Comparison of ENCODE assay signal across 8 cellular contexts in the genomic region with DNA sequence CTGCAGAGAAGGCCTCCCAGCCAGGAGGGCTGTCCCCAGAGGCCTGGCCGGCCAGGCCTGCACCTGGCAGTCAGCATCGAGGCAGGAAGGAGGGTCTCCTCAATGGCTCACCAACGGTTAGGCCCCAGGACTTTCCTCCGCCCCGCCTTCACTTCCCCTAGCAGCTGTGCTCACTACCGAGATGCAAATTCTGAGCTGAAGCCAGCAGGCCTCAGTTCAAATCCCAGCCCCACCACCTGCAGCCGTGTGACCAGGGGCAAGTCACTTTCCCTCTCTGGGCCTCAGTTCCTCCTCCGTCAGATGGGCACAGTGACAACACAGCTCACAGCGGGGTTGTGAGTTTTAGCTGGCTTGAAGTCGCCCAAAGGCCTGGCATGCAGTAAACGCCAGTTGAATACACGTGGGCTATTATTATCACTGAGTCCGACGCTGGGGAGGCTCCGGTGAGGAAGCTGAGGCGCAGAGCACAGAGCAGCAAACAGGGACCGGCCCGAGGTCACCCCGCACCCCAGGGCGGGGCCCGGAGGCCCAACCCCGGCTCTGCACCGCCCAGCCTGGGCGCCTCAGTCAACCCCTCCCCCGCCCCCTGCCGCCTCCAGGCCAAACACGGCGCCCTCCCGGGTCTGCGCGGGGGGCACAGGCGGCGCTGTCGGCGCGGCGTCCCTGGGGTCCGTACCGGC. TPM values are rescaled to one million over a fixed set of nuclear protein-coding genes. Genes with fewer than 3 reads are reported as not detected.
DNase-seq lines count a peak whose midpoint lies in the region; ATAC-seq and TF ChIP-seq lines count a peak whose summit lies in the region.

No MANE protein-coding gene starts in this region.

- no peaks in the 10 kb centered on the region for H3K9me2 ChIP-seq in OCI-LY1 (ENCODE audit: low read depth, low read length)

- peak; percentile 96 for DNase-seq in DMS 273 (lab: John Stamatoyannopoulos, UW; ENCODE audit: unreplicated experiment)
- peak; percentile 79 for DNase-seq in activated naive CD8-positive, alpha-beta T cell treated with anti-CD3 and anti-CD28 coated beads, Interleukin-2, amount 10 ng/mL, durations not matched to agents 7 days and 5 days
- peak in 1 of 2 donors; percentile 85 for DNase-seq in left lung
- peak; percentile 64 to 68 for DNase-seq in stimulated activated naive CD8-positive, alpha-beta T cell treated with anti-CD3 and anti-CD28 coated beads, Interleukin-15, amount 100 ng/mL, for 72 hours
- no peak for DNase-seq in midbrain (lab: John Stamatoyannopoulos, UW)

- H3K27me3 ChIP-seq in OCI-LY1 (ENCODE audit: insufficient read depth, low read length) (no peaks in the 10 kb centered on the region), left lung (no peaks in the 10 kb centered on the region)

- TF ChIP-seq CTCF in OCI-LY1 (IDR thresholded peaks at IDR 0.05; ENCODE audit: low read length) (no peak), left lung (IDR thresholded peaks at IDR 0.05) (no peak)

- H3K27ac ChIP-seq in OCI-LY1 (ENCODE audit: low read depth, low read length, poor library complexity, severe bottlenecking), result peak overlapping the region; percentile 99
- H3K27ac ChIP-seq in left lung, result peak overlapping the region in 1 of 2 donors; percentile 3

- POLR2A ChIA-PET in activated naive CD8-positive, alpha-beta T cell treated with anti-CD3 and anti-CD28 coated beads, Interleukin-2, amount 10 ng/mL, durations not matched to agents 7 days and 5 days (lab: Charles Lee), result interaction anchor here (1.0 to 2.8 kb wide), 12 partner anchors 11 to 427 kb away, joined by 3 to 23 read pairs (median 6); partner anchors contain the start of genes ACTL10, CBFA2T2, EIF2S2 and NECAB3

- peak overlapping the region; percentile 90 for H3K27ac Mint-ChIP-seq in activated naive CD8-positive, alpha-beta T cell treated with anti-CD3 and anti-CD28 coated beads, Interleukin-2, amount 10 ng/mL, durations not matched to agents 7 days and 5 days
- H3K27ac Mint-ChIP-seq in stimulated activated naive CD8-positive, alpha-beta T cell treated with anti-CD3 and anti-CD28 coated beads, Interleukin-15, amount 100 ng/mL, for 72 hours, result peak overlapping the region; percentile 93 to 96

- peaks cover 26% of the 10 kb centered on the region for H3K79me2 ChIP-seq in OCI-LY1 (ENCODE audit: insufficient read depth, low read length)

- H3K4me2 ChIP-seq in OCI-LY1 (ENCODE audit: low read length), result peak overlapping the region; percentile 88

- H3K9me3 Mint-ChIP-seq in activated naive CD8-positive, alpha-beta T cell treated with anti-CD3 and anti-CD28 coated beads, Interleukin-2, amount 10 ng/mL, durations not matched to agents 7 days and 5 days, result no peaks in the 10 kb centered on the region
- no peaks in the 10 kb centered on the region for H3K9me3 Mint-ChIP-seq in stimulated activated naive CD8-positive, alpha-beta T cell treated with anti-CD3 and anti-CD28 coated beads, Interleukin-15, amount 100 ng/mL, for 72 hours

- no peaks in the 10 kb centered on the region for H3F3A ChIP-seq in OCI-LY1 (ENCODE audit: insufficient read depth, low read length)

- H3K27me3 Mint-ChIP-seq in activated naive CD8-positive, alpha-beta T cell treated with anti-CD3 and anti-CD28 coated beads, Interleukin-2, amount 10 ng/mL, durations not matched to agents 7 days and 5 days, result no peaks in the 10 kb centered on the region
- H3K27me3 Mint-ChIP-seq in stimulated activated naive CD8-positive, alpha-beta T cell treated with anti-CD3 and anti-CD28 coated beads, Interleukin-15, amount 100 ng/mL, for 72 hours, result no peaks in the 10 kb centered on the region

- H2AFZ ChIP-seq in OCI-LY1 (ENCODE audit: low read length), result no peak overlapping the region

- H3K4me3 Mint-ChIP-seq in activated naive CD8-positive, alpha-beta T cell treated with anti-CD3 and anti-CD28 coated beads, Interleukin-2, amount 10 ng/mL, durations not matched to agents 7 days and 5 days, result peak overlapping the region; percentile 93
- H3K4me3 Mint-ChIP-seq in stimulated activated naive CD8-positive, alpha-beta T cell treated with anti-CD3 and anti-CD28 coated beads, Interleukin-15, amount 100 ng/mL, for 72 hours, result peak overlapping the region; percentile 86 to 95

- H4K20me1 ChIP-seq in OCI-LY1 (ENCODE audit: insufficient read depth, low read length), result no peaks in the 10 kb centered on the region

- H3K4me3 ChIP-seq in OCI-LY1 (ENCODE audit: low read depth, low read length, poor library complexity, severe bottlenecking), result peak overlapping the region; percentile 75
- H3K4me3 ChIP-seq in left lung, result peak overlapping the region; percentile 9 to 46

- H3K9ac ChIP-seq in OCI-LY1 (ENCODE audit: low read length), result peak overlapping the region; percentile 94

- peaks cover 72% of the 10 kb centered on the region for H3K4me1 Mint-ChIP-seq in activated naive CD8-positive, alpha-beta T cell treated with anti-CD3 and anti-CD28 coated beads, Interleukin-2, amount 10 ng/mL, durations not matched to agents 7 days and 5 days
- peaks cover 89% of the 10 kb centered on the region for H3K4me1 Mint-ChIP-seq in stimulated activated naive CD8-positive, alpha-beta T cell treated with anti-CD3 and anti-CD28 coated beads, Interleukin-15, amount 100 ng/mL, for 72 hours

- H3K36me3 ChIP-seq in OCI-LY1 (ENCODE audit: insufficient read depth, low read length) (peaks cover 8% of the 10 kb centered on the region; the same call in 1 of the 2 replicates), left lung (no peaks in the 10 kb centered on the region)

- H3K4me1 ChIP-seq in OCI-LY1 (ENCODE audit: insufficient read depth, low read length, severe bottlenecking) (peaks cover 87% of the 10 kb centered on the region), left lung (peaks cover 11 to 50% of the 10 kb centered on the region in 2 donors)

- ATAC-seq in GM19328 (IDR thresholded peaks at IDR 0.05; ENCODE audit: unreplicated experiment) (peak; percentile 33), HG03354 (IDR thresholded peaks at IDR 0.05; ENCODE audit: poor library complexity, severe bottlenecking, unreplicated experiment) (peak; percentile 45), left lung (peak; percentile 46)
- peak; percentile 50 for ATAC-seq in activated naive CD8-positive, alpha-beta T cell treated with anti-CD3 and anti-CD28 coated beads, Interleukin-2, amount 10 ng/mL, durations not matched to agents 7 days and 5 days (ENCODE audit: low read depth)
- ATAC-seq in stimulated activated naive CD8-positive, alpha-beta T cell treated with anti-CD3 and anti-CD28 coated beads, Interleukin-15, amount 100 ng/mL, for 72 hours, result peak; percentile 69

- intact Hi-C loops in left lung (cut with DNase I), result no loop called here

- no peaks in the 10 kb centered on the region for H3K9me3 ChIP-seq in OCI-LY1 (ENCODE audit: low read length)
- H3K9me3 ChIP-seq in left lung, result no peaks in the 10 kb centered on the region

- H3K36me3 Mint-ChIP-seq in activated naive CD8-positive, alpha-beta T cell treated with anti-CD3 and anti-CD28 coated beads, Interleukin-2, amount 10 ng/mL, durations not matched to agents 7 days and 5 days, result peaks cover 13% of the 10 kb centered on the region

RNA-seq across cellular contexts. Expression of gene E2F1, which starts 0.7 kb away (rescaled TPM):
- total RNA-seq in activated naive CD8-positive, alpha-beta T cell treated with anti-CD3 and anti-CD28 coated beads, Interleukin-2, amount 10 ng/mL, durations not matched to agents 7 days and 5 days, result 10 to 100 TPM; 62.5 to 68.4 TPM
- total RNA-seq in left lung, result 10 to 100 TPM; 14.2 to 23.6 TPM

RNA-seq across cellular contexts. Expression of gene NECAB3, which starts 11.2 kb away (rescaled TPM):
- total RNA-seq in activated naive CD8-positive, alpha-beta T cell treated with anti-CD3 and anti-CD28 coated beads, Interleukin-2, amount 10 ng/mL, durations not matched to agents 7 days and 5 days, result 10 to 100 TPM; 36.3 to 37.7 TPM
- total RNA-seq in left lung, result 10 to 100 TPM; 53.7 to 72.9 TPM

RNA-seq across cellular contexts. Expression of gene ACTL10, which starts 18.7 kb away (rescaled TPM):
- total RNA-seq in activated naive CD8-positive, alpha-beta T cell treated with anti-CD3 and anti-CD28 coated beads, Interleukin-2, amount 10 ng/mL, durations not matched to agents 7 days and 5 days, result 1 to 10 TPM; 4.4 to 4.9 TPM
- total RNA-seq in left lung, result 1 to 10 TPM; 1.2 to 2.3 TPM

RNA-seq across cellular contexts. Expression of gene C20orf144, which starts 23.3 kb away (rescaled TPM):
- total RNA-seq in activated naive CD8-positive, alpha-beta T cell treated with anti-CD3 and anti-CD28 coated beads, Interleukin-2, amount 10 ng/mL, durations not matched to agents 7 days and 5 days, result under 1 TPM; 0.39 to 0.43 TPM
- total RNA-seq in left lung, result under 1 TPM in 1 of 2 donors, not detected in 1; 0.24 TPM

RNA-seq across cellular contexts. Expression of gene PXMP4, which starts 34.6 kb away (rescaled TPM):
- total RNA-seq in activated naive CD8-positive, alpha-beta T cell treated with anti-CD3 and anti-CD28 coated beads, Interleukin-2, amount 10 ng/mL, durations not matched to agents 7 days and 5 days, result 10 to 100 TPM; 13.4 to 19.2 TPM
- 10 to 100 TPM; 25.4 to 47.5 TPM for total RNA-seq in left lung
